In the genomic region with DNA sequence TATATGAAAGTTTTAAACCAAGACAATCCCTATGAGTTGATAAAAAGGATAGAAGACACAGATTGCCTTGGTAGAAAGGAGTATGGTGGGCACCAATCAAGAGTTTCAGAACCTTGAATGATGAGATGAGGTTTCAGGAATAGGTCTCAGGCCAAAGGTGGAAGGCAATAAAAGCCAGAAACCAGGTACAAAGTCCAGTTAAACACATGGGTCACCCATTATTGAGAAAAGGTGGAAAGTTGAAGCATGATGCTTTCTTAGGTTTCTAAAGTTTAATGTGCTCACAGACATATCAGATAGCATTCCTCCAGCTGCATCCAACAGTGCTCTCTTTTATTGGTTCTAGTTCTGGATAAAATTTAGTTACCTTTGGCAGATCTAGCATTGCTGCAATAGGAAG, we compare ENCODE assay signal across 27 cellular contexts.
"Had no signal": no experiment of that assay in that cellular context is flagged by ENCODE, and none has a peak within 500 bp of the region (broad histone marks: within the 10 kb centered on the region; RNA-seq: fewer than 3 reads in every experiment).

No MANE protein-coding gene starts in this region.

- ATAC-seq: activated T-cell treated with anti-CD3 and anti-CD28 coated beads, Interleukin-2, amount 50 U/mL, for 72 hours; body of pancreas; effector memory CD8-positive, alpha-beta T cell; foreskin keratinocyte; gastrocnemius medialis; heart right ventricle had no signal

- DNase-seq: activated CD4-positive, alpha-beta memory T cell treated with anti-CD3 and anti-CD28 coated beads, Interleukin-2, amount 10 ng/mL, durations not matched to agents 7 days and 5 days; activated CD4-positive, alpha-beta T cell treated with anti-CD3 and anti-CD28 coated beads for 1 hour; activated CD4-positive, alpha-beta T cell treated with anti-CD3 and anti-CD28 coated beads for 4 hours; activated CD4-positive, alpha-beta T cell treated with anti-CD3 and anti-CD28 coated beads, Interleukin-2, amount 10 ng/mL, durations not matched to agents 7 days and 5 days; activated CD4-positive, alpha-beta T cell treated with anti-CD3 and anti-CD28 coated beads, Interleukin-2, amount 50 U/mL, for 4 hours; activated CD4-positive, CD25-positive, alpha-beta regulatory T cell; activated CD8-positive, alpha-beta memory T cell treated with anti-CD3 and anti-CD28 coated beads, Interleukin-2, amount 50 U/mL, for 48 hours; activated gamma-delta T cell; activated naive CD4-positive, alpha-beta T cell; activated naive CD4-positive, alpha-beta T cell treated with anti-CD3 and anti-CD28 coated beads, Interleukin-2, amount 50 U/mL, for 16 hours; activated T-cell treated with anti-CD3 and anti-CD28 coated beads for 4 hours; activated T-cell treated with anti-CD3 and anti-CD28 coated beads, Interleukin-2, amount 50 U/mL, for 24 hours; activated T-cell treated with anti-CD3 and anti-CD28 coated beads, Interleukin-2, amount 50 U/mL, for 72 hours; amniotic stem cell; anterior cingulate cortex; body of pancreas; caudate nucleus; cortex of kidney; dermis blood vessel endothelial cell; effector CD4-positive, alpha-beta T cell; effector memory CD8-positive, alpha-beta T cell; erythroblast; foreskin keratinocyte; gastrocnemius medialis; glutamatergic neuron; heart right ventricle; T-helper 2 cell had no signal
